ENCODE assay signal across 2 cellular contexts in genomic region chr10:103568505-103568904, GRCh38.
TF ChIP-seq lines count a peak whose summit lies in the region.

No MANE protein-coding gene starts in this region.

TF ChIP-seq in SK-N-SH, 30 proteins besides CTCF, POLR2A, EP300 and RAD21 (continued from another document):
- no peak for TF ChIP-seq MAX (IDR thresholded peaks at IDR 0.05; ENCODE audit: low read depth)

TF ChIP-seq in SK-N-SH treated with all-trans-retinoic acid at 6 μM for 48 hours, 23 proteins besides CTCF, POLR2A, EP300 and RAD21:
- TF ChIP-seq POU6F1 (CRISPR knock-in tag; IDR thresholded peaks at IDR 0.05; ENCODE audit: borderline replicate concordance, low read depth) (no peak), ZFP30 (CRISPR knock-in tag; IDR thresholded peaks at IDR 0.05) (no peak), PATZ1 (CRISPR knock-in tag; IDR thresholded peaks at IDR 0.05; ENCODE audit: borderline replicate concordance) (no peak), TSHZ2 (CRISPR knock-in tag; IDR thresholded peaks at IDR 0.05) (no peak), PPARA (CRISPR knock-in tag; IDR thresholded peaks at IDR 0.05; ENCODE audit: borderline replicate concordance) (no peak), ZNF70 (CRISPR knock-in tag; IDR thresholded peaks at IDR 0.05) (no peak), TCF4 (CRISPR knock-in tag; IDR thresholded peaks at IDR 0.05; ENCODE audit: borderline replicate concordance) (no peak), ESRRG (CRISPR knock-in tag; IDR thresholded peaks at IDR 0.05) (no peak), SNAI2 (CRISPR knock-in tag; IDR thresholded peaks at IDR 0.05) (no peak), ZNF565 (CRISPR knock-in tag; conservative IDR thresholded peaks at IDR 0.05; ENCODE audit: low read depth) (no peak), ZFP3 (CRISPR knock-in tag; IDR thresholded peaks at IDR 0.05) (no peak), RARB (CRISPR knock-in tag; IDR thresholded peaks at IDR 0.05) (no peak), BACH2 (CRISPR knock-in tag; IDR thresholded peaks at IDR 0.05; ENCODE audit: borderline replicate concordance) (no peak), OSR1 (CRISPR knock-in tag; IDR thresholded peaks at IDR 0.05) (no peak), TOX (CRISPR knock-in tag; IDR thresholded peaks at IDR 0.05; ENCODE audit: borderline replicate concordance) (no peak), CSRNP3 (CRISPR knock-in tag; IDR thresholded peaks at IDR 0.05) (no peak), CSDC2 (CRISPR knock-in tag; IDR thresholded peaks at IDR 0.05) (no peak), ZC3H10 (CRISPR knock-in tag; IDR thresholded peaks at IDR 0.05) (no peak)
